31 cellular contexts compared by ENCODE assay signal in genomic region chr14:50825307-50825706, GRCh38. TPM values are rescaled to one million over a fixed set of nuclear protein-coding genes. Genes with fewer than 3 reads are reported as not detected.
DNase-seq lines count a peak whose midpoint lies in the region; ATAC-seq and TF ChIP-seq lines count a peak whose summit lies in the region.
"Had no signal": no experiment of that assay in that cellular context is flagged by ENCODE, and none has a peak within 500 bp of the region (broad histone marks: within the 10 kb centered on the region; RNA-seq: fewer than 3 reads in every experiment).

No MANE protein-coding gene starts in this region.

- H3K36me3 ChIP-seq in CD4-positive, CD25-positive, alpha-beta regulatory T cell (ENCODE audit: control insufficient read depth, insufficient read depth, low read length) = no peaks in the 10 kb centered on the region
- H3K36me3 ChIP-seq: breast epithelium, tibial artery, vagina had no signal

- peak overlapping the region; percentile 35 to 94 (median 91) for H3K27ac Mint-ChIP-seq in CD4-positive, CD25-positive, alpha-beta regulatory T cell
- H3K27ac Mint-ChIP-seq in activated B cell treated with CpG ODN at 0.5 μM for 24 hours = peak overlapping the region; percentile 97
- H3K27ac Mint-ChIP-seq in naive thymus-derived CD8-positive, alpha-beta T cell = peak overlapping the region; percentile 87 to 97 (median 95)
- H3K27ac Mint-ChIP-seq: activated naive CD4-positive, alpha-beta T cell treated with anti-CD3 and anti-CD28 coated beads for 36 hours; HFFc6 had no signal

- H3K4me1 ChIP-seq in CD4-positive, CD25-positive, alpha-beta regulatory T cell (ENCODE audit: control insufficient read depth, insufficient read depth, low read length, poor library complexity, severe bottlenecking) = peaks cover 70% of the 10 kb centered on the region
- H3K4me1 ChIP-seq: breast epithelium had no signal

- peaks cover 44 to 91% (median 83%) of the 10 kb centered on the region in 4 donors for H3K4me1 Mint-ChIP-seq in CD4-positive, CD25-positive, alpha-beta regulatory T cell
- peaks cover 94% of the 10 kb centered on the region for H3K4me1 Mint-ChIP-seq in activated B cell treated with CpG ODN at 0.5 μM for 24 hours
- peaks cover 61 to 94% (median 90%) of the 10 kb centered on the region in 4 donors for H3K4me1 Mint-ChIP-seq in naive thymus-derived CD8-positive, alpha-beta T cell

- no peaks in the 10 kb centered on the region for H3K27me3 ChIP-seq in CD4-positive, CD25-positive, alpha-beta regulatory T cell (ENCODE audit: control insufficient read depth, insufficient read depth, low read length)
- H3K27me3 ChIP-seq: breast epithelium, tibial artery, vagina had no signal

- CTCF ChIA-PET in activated B cell treated with CpG ODN at 0.5 μM for 24 hours (lab: Charles Lee) = interaction anchor here (3.8 kb wide), 1 partner anchor 35 kb away, joined by 19 read pairs; no protein-coding TSS in a partner anchor

- peak overlapping the region in 2 of 4 donors; percentile 59 to 71 for H3K4me3 Mint-ChIP-seq in CD4-positive, CD25-positive, alpha-beta regulatory T cell
- H3K4me3 Mint-ChIP-seq in activated B cell treated with CpG ODN at 0.5 μM for 24 hours = no peak overlapping the region
- peak overlapping the region in 3 of 10 donors; percentile 79 to 86 (median 85) for H3K4me3 Mint-ChIP-seq in naive thymus-derived CD8-positive, alpha-beta T cell
- H3K4me3 Mint-ChIP-seq: activated naive CD4-positive, alpha-beta T cell treated with anti-CD3 and anti-CD28 coated beads for 36 hours; HFFc6 had no signal

- H3K9me3 ChIP-seq in CD4-positive, CD25-positive, alpha-beta regulatory T cell (ENCODE audit: control insufficient read depth in 2 of 2, low read length in 2 of 2) = no peaks in the 10 kb centered on the region
- H3K9me3 ChIP-seq: breast epithelium, tibial artery, vagina had no signal

- no peak for ATAC-seq in CD4-positive, CD25-positive, alpha-beta regulatory T cell (ENCODE audit: low read depth in 2 of 2)
- no peak for ATAC-seq in activated B cell treated with CpG ODN at 0.5 μM for 24 hours (ENCODE audit: low read depth)
- ATAC-seq in naive thymus-derived CD8-positive, alpha-beta T cell = no peak
- ATAC-seq in GM21576 (IDR thresholded peaks at IDR 0.05; ENCODE audit: unreplicated experiment) = no peak
- ATAC-seq: left colon, right cardiac atrium had no signal

- POLR2A ChIA-PET in activated B cell treated with CpG ODN at 0.5 μM for 24 hours (lab: Charles Lee) = no interaction called here
- POLR2A ChIA-PET in naive thymus-derived CD8-positive, alpha-beta T cell (lab: Charles Lee) = interaction anchor here (0.6 kb wide), 1 partner anchor 14 kb away, joined by 5 read pairs; no protein-coding TSS in a partner anchor

- H3K4me3 ChIP-seq in CD4-positive, CD25-positive, alpha-beta regulatory T cell (ENCODE audit: low read depth, low read length) = no peak overlapping the region
- H3K4me3 ChIP-seq in GM12875 (ENCODE audit: low read depth, low read length) = peak overlapping the region; percentile 21
- H3K4me3 ChIP-seq: breast epithelium, tibial artery, vagina had no signal

- H3K27me3 Mint-ChIP-seq in CD4-positive, CD25-positive, alpha-beta regulatory T cell = no peaks in the 10 kb centered on the region
- H3K27me3 Mint-ChIP-seq in activated B cell treated with CpG ODN at 0.5 μM for 24 hours = no peaks in the 10 kb centered on the region
- no peaks in the 10 kb centered on the region for H3K27me3 Mint-ChIP-seq in naive thymus-derived CD8-positive, alpha-beta T cell

- intact Hi-C loops in activated B cell treated with CpG ODN at 0.5 μM for 24 hours (cut with micrococcal nuclease) = loop anchor here (10.0 kb wide), 2 partner anchors 961 to 1191 kb away; partner anchors contain the start of gene DNAAF2

- no peaks in the 10 kb centered on the region for H3K9me3 Mint-ChIP-seq in CD4-positive, CD25-positive, alpha-beta regulatory T cell
- H3K9me3 Mint-ChIP-seq in activated B cell treated with CpG ODN at 0.5 μM for 24 hours = no peaks in the 10 kb centered on the region
- no peaks in the 10 kb centered on the region for H3K9me3 Mint-ChIP-seq in naive thymus-derived CD8-positive, alpha-beta T cell
- H3K9me3 Mint-ChIP-seq: activated naive CD4-positive, alpha-beta T cell treated with anti-CD3 and anti-CD28 coated beads for 36 hours; HFFc6 had no signal

- no peak for DNase-seq in CD4-positive, CD25-positive, alpha-beta regulatory T cell
- DNase-seq in activated B cell treated with CpG ODN at 0.5 μM for 24 hours = no peak
- DNase-seq in naive thymus-derived CD8-positive, alpha-beta T cell = no peak
- no peak for DNase-seq in DMS153 (lab: John Stamatoyannopoulos, UW)
- no peak for DNase-seq in glomerular visceral epithelial cell (ENCODE audit: extremely low spot score)
- DNase-seq: activated CD4-positive, alpha-beta T cell treated with anti-CD3 and anti-CD28 coated beads, Interleukin-2, amount 50 U/mL, for 48 hours; activated CD4-positive, CD25-positive, alpha-beta regulatory T cell treated with anti-CD3 and anti-CD28 coated beads, Interleukin-2, amount 50 U/mL, for 72 hours; activated CD8-positive, alpha-beta memory T cell treated with anti-CD3 and anti-CD28 coated beads, Interleukin-2, amount 50 U/mL, for 4 hours; activated naive CD4-positive, alpha-beta T cell treated with anti-CD3 and anti-CD28 coated beads for 36 hours; Calu3; DMS79 treated with DMSO at 0.1 percent for 48 hours; GDM1; GOT3; HFFc6; left colon; NCI-H1105; NCI-H187 treated with DMSO at 0.1 percent for 48 hours; NCI-H2171 treated with DMSO at 0.1 percent for 48 hours; NCI-H510A treated with DMSO at 0.1 percent for 48 hours; OCI-M1; right cardiac atrium; stimulated activated CD4-positive, alpha-beta T cell treated with anti-CD3 and anti-CD28 coated beads, Interleukin-2, amount 100 ng/mL, for 48 hours; T-helper 2 cell; tibial artery had no signal

- H3K36me3 Mint-ChIP-seq in CD4-positive, CD25-positive, alpha-beta regulatory T cell = peaks cover 10% of the 10 kb centered on the region
- H3K36me3 Mint-ChIP-seq in activated B cell treated with CpG ODN at 0.5 μM for 24 hours (ENCODE audit: low read depth) = peaks cover 49% of the 10 kb centered on the region
- peaks cover 0 to 20% (median 2%) of the 10 kb centered on the region in 3 donors for H3K36me3 Mint-ChIP-seq in naive thymus-derived CD8-positive, alpha-beta T cell

- TF ChIP-seq CTCF in GM12875 (IDR thresholded peaks at IDR 0.05; ENCODE audit: borderline replicate concordance, insufficient read depth, low read depth, low read length) (no peak), activated B cell treated with CpG ODN at 0.5 μM for 24 hours (IDR thresholded peaks at IDR 0.05) (no peak)

- peak overlapping the region; percentile 77 for H3K27ac ChIP-seq in CD4-positive, CD25-positive, alpha-beta regulatory T cell (ENCODE audit: insufficient read depth, low read length, poor library complexity, severe bottlenecking)
- H3K27ac ChIP-seq: breast epithelium, tibial artery, vagina had no signal

RNA-seq across cellular contexts. Expression of gene NIN, which starts 5.7 kb away (rescaled TPM):
- total RNA-seq in CD4-positive, CD25-positive, alpha-beta regulatory T cell = 78.2 TPM
- 10 to 100 TPM; 17.6 to 25.4 (median 21.4) TPM for polyA plus RNA-seq in CD4-positive, CD25-positive, alpha-beta regulatory T cell
- 145 and 156 TPM in 2 replicates for total RNA-seq in activated B cell treated with CpG ODN at 0.5 μM for 24 hours
- 100 to 1,000 TPM; 124 to 137 TPM for total RNA-seq in naive thymus-derived CD8-positive, alpha-beta T cell
- 10 to 100 TPM; 37.1 to 60.2 (median 42.7) TPM for polyA plus RNA-seq in naive thymus-derived CD8-positive, alpha-beta T cell

RNA-seq across cellular contexts. Expression of gene ABHD12B, which starts 46.5 kb away (rescaled TPM):
- 0.64 TPM for total RNA-seq in CD4-positive, CD25-positive, alpha-beta regulatory T cell
- not detected for polyA plus RNA-seq in CD4-positive, CD25-positive, alpha-beta regulatory T cell
- total RNA-seq in activated B cell treated with CpG ODN at 0.5 μM for 24 hours = not detected in 2 replicates
- not detected for total RNA-seq in naive thymus-derived CD8-positive, alpha-beta T cell
- polyA plus RNA-seq in naive thymus-derived CD8-positive, alpha-beta T cell = not detected
- total RNA-seq: activated naive CD4-positive, alpha-beta T cell treated with anti-CD3 and anti-CD28 coated beads for 36 hours; breast epithelium; Calu3; lung microvascular endothelial cell; posterior vena cava; right cardiac atrium; vagina had no signal
- polyA plus RNA-seq: BJ, right cardiac atrium had no signal
